In the genomic region with DNA sequence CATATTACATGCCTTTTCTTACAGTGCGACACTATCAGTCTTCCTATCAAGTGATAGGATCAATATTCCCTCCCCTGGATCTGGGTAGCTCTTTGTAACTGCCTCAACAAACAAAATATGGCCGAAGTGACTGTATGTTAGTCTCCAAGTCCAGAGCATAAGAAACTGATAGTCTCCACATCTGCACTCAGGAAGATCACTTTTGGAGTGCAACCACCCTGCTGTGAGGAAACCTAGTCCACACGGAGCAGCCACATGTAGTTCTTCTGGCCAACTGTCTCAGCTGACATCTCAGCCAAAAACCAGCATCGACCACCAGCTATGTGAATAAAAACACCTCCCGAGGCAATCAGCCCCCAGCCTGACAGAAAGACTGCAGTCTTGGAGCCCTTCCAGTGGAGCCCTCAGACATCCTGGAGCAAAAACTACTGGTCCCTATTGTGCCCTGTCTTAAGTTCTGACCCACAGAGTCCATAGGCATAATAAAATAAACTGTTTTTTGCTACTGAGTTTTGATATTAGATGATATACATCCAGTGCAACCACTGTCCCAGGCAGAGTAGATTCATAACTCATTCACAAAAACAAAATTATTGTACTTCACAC, we compare ENCODE assay signal across 16 cellular contexts.
A peak's percentile ranks its signal among the peaks of the same experiment; 100 is the strongest.
DNase-seq lines count a peak whose midpoint lies in the region; ATAC-seq, FAIRE-seq and TF ChIP-seq lines count a peak whose summit lies in the region.
"Had no signal": no experiment of that assay in that cellular context is flagged by ENCODE, and none has a peak within 500 bp of the region (broad histone marks: within the 10 kb centered on the region; RNA-seq: fewer than 3 reads in every experiment).

No MANE protein-coding gene starts in this region.

- H3K9me3 Mint-ChIP-seq in activated CD4-positive, alpha-beta T cell treated with anti-CD3 and anti-CD28 coated beads, Interleukin-2, amount 10 ng/mL, durations not matched to agents 7 days and 5 days = no peaks in the 10 kb centered on the region
- H3K9me3 Mint-ChIP-seq in chondrocyte (ENCODE audit: low read depth) = no peaks in the 10 kb centered on the region
- H3K9me3 Mint-ChIP-seq: H9 had no signal

- no peaks in the 10 kb centered on the region for H3K36me3 Mint-ChIP-seq in activated CD4-positive, alpha-beta T cell treated with anti-CD3 and anti-CD28 coated beads, Interleukin-2, amount 10 ng/mL, durations not matched to agents 7 days and 5 days (ENCODE audit: low read depth)
- no peaks in the 10 kb centered on the region for H3K36me3 Mint-ChIP-seq in chondrocyte (ENCODE audit: low read depth)

- H3K27ac ChIP-seq in psoas muscle = peak overlapping the region; percentile 38
- H3K27ac ChIP-seq: gastrocnemius medialis, pancreas had no signal

- ATAC-seq in psoas muscle = peak in 3 of 4 donors; percentile 21 to 42 (median 34)
- ATAC-seq: activated CD4-positive, CD25-positive, alpha-beta regulatory T cell treated with anti-CD3 and anti-CD28 coated beads, Interleukin-2, amount 50 U/mL, for 24 hours had no signal

- H3K4me3 Mint-ChIP-seq in activated CD4-positive, alpha-beta T cell treated with anti-CD3 and anti-CD28 coated beads, Interleukin-2, amount 10 ng/mL, durations not matched to agents 7 days and 5 days = no peak overlapping the region
- H3K4me3 Mint-ChIP-seq in chondrocyte (ENCODE audit: unreplicated experiment) = no peak overlapping the region
- H3K4me3 Mint-ChIP-seq: H9 had no signal

- WGBS in psoas muscle, 3 donors = 37 to 44% (median 40%) methylated on average over 5 of the region's 5 CpGs

- TF ChIP-seq CTCF in NB4 (IDR thresholded peaks at IDR 0.05; ENCODE audit: low read depth, low read length) (no peak), chondrocyte (IDR thresholded peaks at IDR 0.05) (no peak), psoas muscle (IDR thresholded peaks at IDR 0.05) (no peak)

- peaks cover 66% of the 10 kb centered on the region for H3K4me1 ChIP-seq in psoas muscle

- CTCF ChIA-PET in activated CD4-positive, alpha-beta T cell treated with anti-CD3 and anti-CD28 coated beads, Interleukin-2, amount 10 ng/mL, durations not matched to agents 7 days and 5 days (lab: Charles Lee) = interaction anchor here (1.0 to 1.3 kb wide), 3 partner anchors 9 to 31 kb away, joined by 3 to 4 read pairs (median 4); no protein-coding TSS in a partner anchor

- H3K4me1 Mint-ChIP-seq in activated CD4-positive, alpha-beta T cell treated with anti-CD3 and anti-CD28 coated beads, Interleukin-2, amount 10 ng/mL, durations not matched to agents 7 days and 5 days = peaks cover 66% of the 10 kb centered on the region
- peaks cover 93% of the 10 kb centered on the region for H3K4me1 Mint-ChIP-seq in chondrocyte (ENCODE audit: low read depth)

- no peak for FAIRE-seq in GM12892 (lab: Jason Lieb, UNC)
- FAIRE-seq: D721Med, endometrium, pancreas had no signal

- intact Hi-C loops in psoas muscle (cut with DNase I) = loop anchor here in 1 of 2 donors (10.0 kb wide), 1 partner anchor 471 kb away; no protein-coding TSS in a partner anchor

- DNase-seq in activated CD4-positive, alpha-beta T cell treated with anti-CD3 and anti-CD28 coated beads, Interleukin-2, amount 10 ng/mL, durations not matched to agents 7 days and 5 days = no peak
- no peak for DNase-seq in activated CD4-positive, alpha-beta T cell treated with anti-CD3 and anti-CD28 coated beads, Interleukin-2, amount 50 U/mL, for 4 hours
- DNase-seq in NB4 (ENCODE audit: low read depth) (peak; percentile 59), chondrocyte (ENCODE audit: low spot score) (no peak), psoas muscle (no peak), HuH-7 (ENCODE audit: low spot score) (no peak), GM12892 (ENCODE audit: insufficient read length) (no peak)
- no peak for DNase-seq in stimulated activated CD4-positive, alpha-beta T cell treated with anti-CD3 and anti-CD28 coated beads, Interleukin-4, amount 100 ng/mL, for 4 hours
- DNase-seq: gastrocnemius medialis, H9, NCI-H1048, NCI-H2171 treated with DMSO at 0.1 percent for 48 hours, pancreas had no signal

- TF ChIP-seq POLR2A in NB4 (IDR thresholded peaks at IDR 0.05; ENCODE audit: extremely low read depth, insufficient read length) = no peak
- TF ChIP-seq POLR2A in GM12892 (IDR thresholded peaks at IDR 0.05; ENCODE audit: low read depth, low read length) = no peak

- POLR2A ChIA-PET in activated CD4-positive, alpha-beta T cell treated with anti-CD3 and anti-CD28 coated beads, Interleukin-2, amount 10 ng/mL, durations not matched to agents 7 days and 5 days (lab: Charles Lee) = interaction anchor here (1.0 kb wide), 1 partner anchor 10 kb away, joined by 3 read pairs; no protein-coding TSS in a partner anchor

- H3K27ac Mint-ChIP-seq in activated CD4-positive, alpha-beta T cell treated with anti-CD3 and anti-CD28 coated beads, Interleukin-2, amount 10 ng/mL, durations not matched to agents 7 days and 5 days = peak overlapping the region; percentile 10
- H3K27ac Mint-ChIP-seq in chondrocyte (ENCODE audit: unreplicated experiment) = peak overlapping the region; percentile 93

- H3K36me3 ChIP-seq in psoas muscle (ENCODE audit: insufficient read depth in 1 of 2, low read depth in 1 of 2) = no peaks in the 10 kb centered on the region
- H3K36me3 ChIP-seq: gastrocnemius medialis, pancreas had no signal

- H3K27me3 Mint-ChIP-seq in activated CD4-positive, alpha-beta T cell treated with anti-CD3 and anti-CD28 coated beads, Interleukin-2, amount 10 ng/mL, durations not matched to agents 7 days and 5 days = no peaks in the 10 kb centered on the region
- no peaks in the 10 kb centered on the region for H3K27me3 Mint-ChIP-seq in chondrocyte (ENCODE audit: low read depth)

- H3K27me3 ChIP-seq in psoas muscle (ENCODE audit: insufficient read depth in 3 of 3, low read length in 2 of 3) = no peaks in the 10 kb centered on the region
- H3K27me3 ChIP-seq: gastrocnemius medialis, pancreas had no signal

- no peaks in the 10 kb centered on the region for H3K9me3 ChIP-seq in psoas muscle
- H3K9me3 ChIP-seq: gastrocnemius medialis, pancreas had no signal

- H3K4me3 ChIP-seq in NB4 (ENCODE audit: low read depth, low read length) = no peak overlapping the region
- H3K4me3 ChIP-seq in psoas muscle = no peak overlapping the region
- H3K4me3 ChIP-seq: gastrocnemius medialis, pancreas had no signal
